Comparison of ENCODE assay signal across 1 cellular context in genomic region chr17:59001158-59001814, GRCh38.
TF ChIP-seq lines count a peak whose summit lies in the region.

No MANE protein-coding gene starts in this region.

TF ChIP-seq in GM12878, 131 proteins besides CTCF, POLR2A, EP300 and RAD21 (continued from another document):
- TF ChIP-seq POLR2AphosphoS5 (IDR thresholded peaks at IDR 0.05; ENCODE audit: low read length) (peak; percentile 48; the same call in 1 of the 2 replicates), IKZF2 (IDR thresholded peaks at IDR 0.05) (peak; percentile 97), FOS (IDR thresholded peaks at IDR 0.05; ENCODE audit: borderline replicate concordance, extremely low read depth, insufficient read length) (no peak), PRDM15 (CRISPR knock-in tag; IDR thresholded peaks at IDR 0.05) (no peak), CBFB (IDR thresholded peaks at IDR 0.05; ENCODE audit: low read depth) (peak; percentile 65; the same call in 1 of the 2 replicates), MEF2B (IDR thresholded peaks at IDR 0.05; ENCODE audit: partially characterized antibody, poor library complexity, severe bottlenecking) (no peak), HCFC1 (IDR thresholded peaks at IDR 0.05; ENCODE audit: low read length) (no peak), NR2C1 (IDR thresholded peaks at IDR 0.05) (no peak), BHLHE40 (IDR thresholded peaks at IDR 0.05; ENCODE audit: borderline replicate concordance in 1 of 2, low read depth in 2 of 2, low read length in 1 of 2) (peak; percentile 68 to 72; a peak in 2 of 4 replicates), TCF7 (IDR thresholded peaks at IDR 0.05; ENCODE audit: borderline replicate concordance) (peak; percentile 79), ATF7 (IDR thresholded peaks at IDR 0.05; ENCODE audit: low read depth) (peak; percentile 100), BRCA1 (IDR thresholded peaks at IDR 0.05; ENCODE audit: low read depth, low read length) (no peak), STAT1 (conservative IDR thresholded peaks at IDR 0.05) (no peak), JUNB (IDR thresholded peaks at IDR 0.05) (peak; percentile 96), YY1 (IDR thresholded peaks at IDR 0.05; ENCODE audit: low read depth, low read length) (no peak), SUZ12 (IDR thresholded peaks at IDR 0.05; ENCODE audit: unreplicated experiment) (no peak), MYC (IDR thresholded peaks at IDR 0.05; ENCODE audit: insufficient read depth, insufficient read length, insufficient replicate concordance, low read length, severe bottlenecking) (no peak), ZZZ3 (IDR thresholded peaks at IDR 0.05; ENCODE audit: control insufficient read depth, insufficient read length, low read depth) (no peak), EGR1 (IDR thresholded peaks at IDR 0.05; ENCODE audit: borderline replicate concordance in 1 of 2, low read depth in 2 of 2, low read length in 2 of 2) (peak in 1 of 2 experiments; percentile 95; a peak in 2 of 3 replicates), CEBPZ (IDR thresholded peaks at IDR 0.05; ENCODE audit: low read depth, low read length) (no peak), NFYA (IDR thresholded peaks at IDR 0.05; ENCODE audit: borderline replicate concordance, low read depth, low read length) (no peak), SUPT20H (IDR thresholded peaks at IDR 0.05; ENCODE audit: borderline replicate concordance, control insufficient read depth, low read depth, low read length) (no peak), STAT3 (IDR thresholded peaks at IDR 0.05; ENCODE audit: low read depth, low read length) (peak; percentile 75; the same call in 1 of the 2 replicates), BCLAF1 (IDR thresholded peaks at IDR 0.05) (no peak), FOXM1 (IDR thresholded peaks at IDR 0.05; ENCODE audit: low read depth, low read length) (peak; percentile 85; the same call in 1 of the 2 replicates), ZBED1 (IDR thresholded peaks at IDR 0.05; ENCODE audit: borderline replicate concordance) (peak; percentile 99), CREB1 (IDR thresholded peaks at IDR 0.05; ENCODE audit: low read depth) (peak; percentile 93), HDAC6 (IDR thresholded peaks at IDR 0.05; ENCODE audit: unreplicated experiment) (no peak), HDAC2 (IDR thresholded peaks at IDR 0.05) (no peak), IKZF1 (conservative IDR thresholded peaks at IDR 0.05) (peak; percentile 96), RAD51 (IDR thresholded peaks at IDR 0.05) (peak; percentile 71; the same call in 1 of the 2 replicates), SREBF2 (IDR thresholded peaks at IDR 0.05; ENCODE audit: low read length) (no peak), CBX3 (IDR thresholded peaks at IDR 0.05; ENCODE audit: borderline replicate concordance, low read depth) (no peak), HDGF (IDR thresholded peaks at IDR 0.05) (peak; percentile 37; the same call in 1 of the 2 replicates), ZNF384 (IDR thresholded peaks at IDR 0.05; ENCODE audit: borderline replicate concordance, low read depth, low read length) (peak; percentile 92), RFX5 (IDR thresholded peaks at IDR 0.05; ENCODE audit: low read depth, low read length) (no peak), PML (IDR thresholded peaks at IDR 0.05; ENCODE audit: low read length) (no peak), SPI1 (IDR thresholded peaks at IDR 0.05; ENCODE audit: borderline replicate concordance, insufficient read depth, low read depth, low read length) (peak; percentile 77), KAT2A (conservative IDR thresholded peaks at IDR 0.05; ENCODE audit: control insufficient read depth, low read depth, low read length) (no peak), TCF3 (IDR thresholded peaks at IDR 0.05; ENCODE audit: borderline replicate concordance, insufficient read depth, low read depth, low read length) (no peak)
- TF ChIP-seq, protein P1, sequence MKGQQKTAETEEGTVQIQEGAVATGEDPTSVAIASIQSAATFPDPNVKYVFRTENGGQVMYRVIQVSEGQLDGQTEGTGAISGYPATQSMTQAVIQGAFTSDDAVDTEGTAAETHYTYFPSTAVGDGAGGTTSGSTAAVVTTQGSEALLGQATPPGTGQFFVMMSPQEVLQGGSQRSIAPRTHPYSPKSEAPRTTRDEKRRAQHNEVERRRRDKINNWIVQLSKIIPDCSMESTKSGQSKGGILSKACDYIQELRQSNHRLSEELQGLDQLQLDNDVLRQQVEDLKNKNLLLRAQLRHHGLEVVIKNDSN (IDR thresholded peaks at IDR 0.05; ENCODE audit: borderline replicate concordance, extremely low read length, insufficient read depth, low read depth, low read length) = no peak
- TF ChIP-seq, protein P2, sequence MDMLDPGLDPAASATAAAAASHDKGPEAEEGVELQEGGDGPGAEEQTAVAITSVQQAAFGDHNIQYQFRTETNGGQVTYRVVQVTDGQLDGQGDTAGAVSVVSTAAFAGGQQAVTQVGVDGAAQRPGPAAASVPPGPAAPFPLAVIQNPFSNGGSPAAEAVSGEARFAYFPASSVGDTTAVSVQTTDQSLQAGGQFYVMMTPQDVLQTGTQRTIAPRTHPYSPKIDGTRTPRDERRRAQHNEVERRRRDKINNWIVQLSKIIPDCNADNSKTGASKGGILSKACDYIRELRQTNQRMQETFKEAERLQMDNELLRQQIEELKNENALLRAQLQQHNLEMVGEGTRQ (IDR thresholded peaks at IDR 0.05; ENCODE audit: borderline replicate concordance, low read depth, low read length) = no peak
- TF ChIP-seq, protein P3, sequence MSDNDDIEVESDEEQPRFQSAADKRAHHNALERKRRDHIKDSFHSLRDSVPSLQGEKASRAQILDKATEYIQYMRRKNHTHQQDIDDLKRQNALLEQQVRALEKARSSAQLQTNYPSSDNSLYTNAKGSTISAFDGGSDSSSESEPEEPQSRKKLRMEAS (IDR thresholded peaks at IDR 0.05; ENCODE audit: low read depth, low read length) = no peak
- TF ChIP-seq, protein P4, sequence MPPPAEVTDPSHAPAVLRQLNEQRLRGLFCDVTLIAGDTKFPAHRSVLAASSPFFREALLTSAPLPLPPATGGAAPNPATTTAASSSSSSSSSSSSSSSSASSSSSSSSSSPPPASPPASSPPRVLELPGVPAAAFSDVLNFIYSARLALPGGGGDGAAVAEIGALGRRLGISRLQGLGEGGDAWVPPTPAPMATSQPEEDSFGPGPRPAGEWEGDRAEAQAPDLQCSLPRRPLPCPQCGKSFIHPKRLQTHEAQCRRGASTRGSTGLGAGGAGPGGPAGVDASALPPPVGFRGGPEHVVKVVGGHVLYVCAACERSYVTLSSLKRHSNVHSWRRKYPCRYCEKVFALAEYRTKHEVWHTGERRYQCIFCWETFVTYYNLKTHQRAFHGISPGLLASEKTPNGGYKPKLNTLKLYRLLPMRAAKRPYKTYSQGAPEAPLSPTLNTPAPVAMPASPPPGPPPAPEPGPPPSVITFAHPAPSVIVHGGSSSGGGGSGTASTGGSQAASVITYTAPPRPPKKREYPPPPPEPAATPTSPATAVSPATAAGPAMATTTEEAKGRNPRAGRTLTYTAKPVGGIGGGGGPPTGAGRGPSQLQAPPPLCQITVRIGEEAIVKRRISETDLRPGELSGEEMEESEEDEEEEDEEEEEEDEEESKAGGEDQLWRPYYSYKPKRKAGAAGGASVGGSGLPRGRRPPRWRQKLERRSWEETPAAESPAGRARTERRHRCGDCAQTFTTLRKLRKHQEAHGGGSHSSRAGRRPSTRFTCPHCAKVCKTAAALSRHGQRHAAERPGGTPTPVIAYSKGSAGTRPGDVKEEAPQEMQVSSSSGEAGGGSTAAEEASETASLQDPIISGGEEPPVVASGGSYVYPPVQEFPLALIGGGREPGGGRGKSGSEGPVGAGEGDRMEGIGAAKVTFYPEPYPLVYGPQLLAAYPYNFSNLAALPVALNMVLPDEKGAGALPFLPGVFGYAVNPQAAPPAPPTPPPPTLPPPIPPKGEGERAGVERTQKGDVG (CRISPR knock-in tag; IDR thresholded peaks at IDR 0.05) = no peak
- TF ChIP-seq, protein P5, sequence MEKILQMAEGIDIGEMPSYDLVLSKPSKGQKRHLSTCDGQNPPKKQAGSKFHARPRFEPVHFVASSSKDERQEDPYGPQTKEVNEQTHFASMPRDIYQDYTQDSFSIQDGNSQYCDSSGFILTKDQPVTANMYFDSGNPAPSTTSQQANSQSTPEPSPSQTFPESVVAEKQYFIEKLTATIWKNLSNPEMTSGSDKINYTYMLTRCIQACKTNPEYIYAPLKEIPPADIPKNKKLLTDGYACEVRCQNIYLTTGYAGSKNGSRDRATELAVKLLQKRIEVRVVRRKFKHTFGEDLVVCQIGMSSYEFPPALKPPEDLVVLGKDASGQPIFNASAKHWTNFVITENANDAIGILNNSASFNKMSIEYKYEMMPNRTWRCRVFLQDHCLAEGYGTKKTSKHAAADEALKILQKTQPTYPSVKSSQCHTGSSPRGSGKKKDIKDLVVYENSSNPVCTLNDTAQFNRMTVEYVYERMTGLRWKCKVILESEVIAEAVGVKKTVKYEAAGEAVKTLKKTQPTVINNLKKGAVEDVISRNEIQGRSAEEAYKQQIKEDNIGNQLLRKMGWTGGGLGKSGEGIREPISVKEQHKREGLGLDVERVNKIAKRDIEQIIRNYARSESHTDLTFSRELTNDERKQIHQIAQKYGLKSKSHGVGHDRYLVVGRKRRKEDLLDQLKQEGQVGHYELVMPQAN (conservative IDR thresholded peaks at IDR 0.05) = no peak; the same call in 1 of the 2 replicates
- TF ChIP-seq, protein P6, sequence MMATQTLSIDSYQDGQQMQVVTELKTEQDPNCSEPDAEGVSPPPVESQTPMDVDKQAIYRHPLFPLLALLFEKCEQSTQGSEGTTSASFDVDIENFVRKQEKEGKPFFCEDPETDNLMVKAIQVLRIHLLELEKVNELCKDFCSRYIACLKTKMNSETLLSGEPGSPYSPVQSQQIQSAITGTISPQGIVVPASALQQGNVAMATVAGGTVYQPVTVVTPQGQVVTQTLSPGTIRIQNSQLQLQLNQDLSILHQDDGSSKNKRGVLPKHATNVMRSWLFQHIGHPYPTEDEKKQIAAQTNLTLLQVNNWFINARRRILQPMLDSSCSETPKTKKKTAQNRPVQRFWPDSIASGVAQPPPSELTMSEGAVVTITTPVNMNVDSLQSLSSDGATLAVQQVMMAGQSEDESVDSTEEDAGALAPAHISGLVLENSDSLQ (IDR thresholded peaks at IDR 0.05) = peak; percentile 77
